In the genomic region with DNA sequence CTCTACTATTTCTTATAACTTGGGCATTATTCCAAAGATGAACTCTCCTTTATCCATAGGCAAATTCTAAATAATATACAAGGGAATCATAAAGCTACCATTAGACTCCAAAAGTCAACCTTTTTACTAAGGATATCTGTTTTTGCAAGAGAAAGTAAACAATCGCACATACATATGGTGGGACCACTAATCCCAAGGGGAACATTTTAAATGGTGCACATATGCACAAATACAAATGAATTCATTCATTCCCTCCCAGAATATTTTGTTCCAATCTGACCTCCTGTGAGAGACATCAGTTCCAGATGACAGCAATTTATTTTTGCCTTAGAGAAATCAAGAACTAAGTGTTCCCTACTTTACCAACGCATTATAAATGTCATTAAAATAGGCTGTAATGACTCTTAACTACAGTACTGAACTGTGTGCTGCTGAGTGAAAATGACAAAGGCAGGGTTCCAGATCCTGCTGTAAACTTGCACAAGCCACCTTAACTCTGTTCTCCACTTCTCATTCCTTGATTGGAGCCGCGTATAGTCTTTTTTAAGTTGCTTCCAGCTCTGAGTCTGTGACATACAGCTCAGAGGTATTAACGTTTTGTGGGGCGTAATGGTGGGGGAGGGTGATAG, we compare ENCODE assay signal across 8 cellular contexts. TPM values are rescaled to one million over a fixed set of nuclear protein-coding genes. Genes with fewer than 3 reads are reported as not detected.
A peak's percentile ranks its signal among the peaks of the same experiment; 100 is the strongest.
DNase-seq lines count a peak whose midpoint lies in the region; FAIRE-seq and TF ChIP-seq lines count a peak whose summit lies in the region.

No MANE protein-coding gene starts in this region.

- in situ Hi-C loops in SK-MEL-5 (cut with HindIII; ENCODE audit: low pct_unique_long_range_greater_than_20kb, low sequenced_read_pairs) = no loop called here

- FAIRE-seq in GM12892 (lab: Jason Lieb, UNC) = peak; percentile 70

- DNase-seq in GM12892 (ENCODE audit: insufficient read length) (no peak), SK-MEL-5 (ENCODE audit: low read depth, low spot score) (peak; percentile 16), fibroblast of peridontal ligament (ENCODE audit: extremely low read depth) (peak; percentile 12), retina (peak; percentile 5), NCI-H1048 (lab: John Stamatoyannopoulos, UW) (no peak), SIG-M5 (lab: John Stamatoyannopoulos, UW) (no peak), NCI-H1436 treated with DMSO at 0.1 percent for 48 hours (lab: John Stamatoyannopoulos, UW) (no peak), NCI-H2196 (lab: John Stamatoyannopoulos, UW; ENCODE audit: unreplicated experiment) (no peak)

- TF ChIP-seq POLR2A in GM12892 (IDR thresholded peaks at IDR 0.05; ENCODE audit: low read depth, low read length) = no peak

RNA-seq across cellular contexts. Expression of a gene that starts 2.0 kb away (rescaled TPM):
- polyA plus RNA-seq in GM12892 (2012; ENCODE audit: missing spikeins) = 148 TPM
- total RNA-seq in SK-MEL-5 (2014; rRNA removed; shearing (Covaris generic)) = 188 and 203 TPM in 2 replicates
- 99.2 and 116 TPM in 2 replicates for polyA plus RNA-seq in SK-MEL-5 (2015; cell fraction: cytosol; rRNA removed)
- 745 and 777 TPM in 2 replicates for polyA plus RNA-seq in SK-MEL-5 (2015; cell fraction: nucleus; rRNA removed)

Comparison
In these comparisons a context has a peak if more than half of its experiments do, and no peak if none do; other contexts are left out.
1. DNase-seq: peak in SK-MEL-5 (single experiment), fibroblast of peridontal ligament (single experiment) and retina (single experiment); none in GM12892 (single experiment), NCI-H1048 (single experiment), SIG-M5 (single experiment), NCI-H1436 treated with DMSO at 0.1 percent for 48 hours (single experiment) and NCI-H2196 (single experiment).